ENCODE assay signal across 16 cellular contexts in genomic region chr14:20329355-20329754, GRCh38. TPM values are rescaled to one million over a fixed set of nuclear protein-coding genes. Genes with fewer than 3 reads are reported as not detected.
DNase-seq lines count a peak whose midpoint lies in the region; ATAC-seq and TF ChIP-seq lines count a peak whose summit lies in the region.
"Had no signal": no experiment of that assay in that cellular context is flagged by ENCODE, and none has a peak within 500 bp of the region (broad histone marks: within the 10 kb centered on the region; RNA-seq: fewer than 3 reads in every experiment).

No MANE protein-coding gene starts in this region.

- no peaks in the 10 kb centered on the region for H3K9me3 Mint-ChIP-seq in activated naive CD8-positive, alpha-beta T cell (ENCODE audit: low read depth)
- no peaks in the 10 kb centered on the region for H3K9me3 Mint-ChIP-seq in activated naive CD8-positive, alpha-beta T cell treated with anti-CD3 and anti-CD28 coated beads for 36 hours
- H3K9me3 Mint-ChIP-seq in WTC11 (no peaks in the 10 kb centered on the region), neural crest cell (no peaks in the 10 kb centered on the region)

- peak overlapping the region; percentile 5 for H3K27ac Mint-ChIP-seq in activated naive CD8-positive, alpha-beta T cell
- H3K27ac Mint-ChIP-seq in activated naive CD8-positive, alpha-beta T cell treated with anti-CD3 and anti-CD28 coated beads for 36 hours = no peak overlapping the region
- H3K27ac Mint-ChIP-seq in WTC11 (0 out of 2 replicates have a peak overlapping the region, but pooled peaks have one; percentile 78), neural crest cell (ENCODE audit: unreplicated experiment) (no peak overlapping the region)

- peaks cover 7% of the 10 kb centered on the region for H3K36me3 Mint-ChIP-seq in activated naive CD8-positive, alpha-beta T cell
- H3K36me3 Mint-ChIP-seq in activated naive CD8-positive, alpha-beta T cell treated with anti-CD3 and anti-CD28 coated beads for 36 hours = peaks cover 36% of the 10 kb centered on the region
- H3K36me3 Mint-ChIP-seq in WTC11 (peaks cover 53% of the 10 kb centered on the region), neural crest cell (ENCODE audit: low read depth) (peaks cover 10% of the 10 kb centered on the region)

- TF ChIP-seq CTCF in WTC11 (IDR thresholded peaks at IDR 0.05) (no peak), neural crest cell (conservative IDR thresholded peaks at IDR 0.05) (no peak), breast epithelium (IDR thresholded peaks at IDR 0.05) (no peak)

- H3K4me1 Mint-ChIP-seq in activated naive CD8-positive, alpha-beta T cell (ENCODE audit: low read depth) = peaks cover 42% of the 10 kb centered on the region
- peaks cover 39% of the 10 kb centered on the region for H3K4me1 Mint-ChIP-seq in activated naive CD8-positive, alpha-beta T cell treated with anti-CD3 and anti-CD28 coated beads for 36 hours
- H3K4me1 Mint-ChIP-seq in WTC11 = peaks cover 32% of the 10 kb centered on the region
- peaks cover 51% of the 10 kb centered on the region for H3K4me1 Mint-ChIP-seq in neural crest cell

- POLR2A ChIA-PET in WTC11 (lab: Charles Lee) = interaction anchor here (0.7 to 3.4 kb wide), 2 partner anchors 13 to 249 kb away, joined by 4 to 34 read pairs; partner anchors contain the start of gene PARP2

- ATAC-seq in WTC11 (no peak), GM19351 (IDR thresholded peaks at IDR 0.05; ENCODE audit: unreplicated experiment) (no peak)
- ATAC-seq: A549, Panc1, Right ventricle myocardium inferior had no signal

- peak overlapping the region; percentile 43 for H3K27ac ChIP-seq in HUES48 (ENCODE audit: low read depth, low read length)
- H3K27ac ChIP-seq in breast epithelium = no peak overlapping the region
- H3K27ac ChIP-seq: C4-2B had no signal

- 0 out of 2 replicates have a peak overlapping the region, but pooled peaks have one; percentile 10 for H3K9ac ChIP-seq in HUES48 (ENCODE audit: low read depth, low read length)

- TF ChIP-seq POLR2A in breast epithelium (IDR thresholded peaks at IDR 0.05) = no peak

- H3K4me3 Mint-ChIP-seq in activated naive CD8-positive, alpha-beta T cell = no peak overlapping the region
- H3K4me3 Mint-ChIP-seq in activated naive CD8-positive, alpha-beta T cell treated with anti-CD3 and anti-CD28 coated beads for 36 hours = no peak overlapping the region
- H3K4me3 Mint-ChIP-seq in WTC11 (peak overlapping the region; percentile 94; the same call in 1 of the 2 replicates), neural crest cell (peak overlapping the region; percentile 36)

- intact Hi-C loops in breast epithelium (cut with DNase I; ENCODE audit: low total_unique reads) = no loop called here

- H3K9me3 ChIP-seq in HUES48 (ENCODE audit: control insufficient read depth, insufficient read depth, low read length) = no peaks in the 10 kb centered on the region
- H3K9me3 ChIP-seq in breast epithelium = no peaks in the 10 kb centered on the region
- H3K9me3 ChIP-seq: A549 had no signal

- H3K4me3 ChIP-seq in HUES48 (ENCODE audit: low read depth, low read length) (no peak overlapping the region), breast epithelium (no peak overlapping the region)
- H3K4me3 ChIP-seq: A549 had no signal

- peaks cover 15% of the 10 kb centered on the region for H3K4me1 ChIP-seq in HUES48 (ENCODE audit: control insufficient read depth, insufficient read depth, low read length)
- no peaks in the 10 kb centered on the region for H3K4me1 ChIP-seq in breast epithelium

- no peaks in the 10 kb centered on the region for H3K27me3 ChIP-seq in HUES48 (ENCODE audit: control insufficient read depth, insufficient read depth, low read length)
- H3K27me3 ChIP-seq in breast epithelium = no peaks in the 10 kb centered on the region

- H3K27me3 Mint-ChIP-seq in activated naive CD8-positive, alpha-beta T cell = no peaks in the 10 kb centered on the region
- no peaks in the 10 kb centered on the region for H3K27me3 Mint-ChIP-seq in activated naive CD8-positive, alpha-beta T cell treated with anti-CD3 and anti-CD28 coated beads for 36 hours
- no peaks in the 10 kb centered on the region for H3K27me3 Mint-ChIP-seq in WTC11 (ENCODE audit: low read depth)
- no peaks in the 10 kb centered on the region for H3K27me3 Mint-ChIP-seq in neural crest cell (ENCODE audit: low read depth)

- CTCF ChIA-PET in WTC11 (lab: Charles Lee) = interaction anchor here (0.7 to 1.8 kb wide), 5 partner anchors 12 to 284 kb away, joined by 3 to 8 read pairs (median 4); partner anchors contain the start of gene PARP2

- DNase-seq in activated naive CD8-positive, alpha-beta T cell treated with anti-CD3 and anti-CD28 coated beads for 36 hours = no peak
- no peak for DNase-seq in WTC11 (ENCODE audit: low spot score)
- no peak for DNase-seq in neural crest cell (ENCODE audit: low read depth, low spot score)
- no peak for DNase-seq in breast epithelium (ENCODE audit: low spot score in 2 of 2)
- DNase-seq in NK-92 (lab: John Stamatoyannopoulos, UW; ENCODE audit: unreplicated experiment) = no peak
- DNase-seq: GF-D8, NCI-H2171, NCI-H446, NCI-H748 treated with DMSO at 0.1 percent for 48 hours had no signal

- H3K36me3 ChIP-seq in HUES48 (ENCODE audit: control insufficient read depth, insufficient read depth, low read length) = peaks cover 66% of the 10 kb centered on the region
- peaks cover 5% of the 10 kb centered on the region for H3K36me3 ChIP-seq in breast epithelium

TF ChIP-seq in WTC11, 78 proteins besides CTCF, POLR2A, EP300 and RAD21 (continues in another document):
- TF ChIP-seq ZNF423 (CRISPR knock-in tag; IDR thresholded peaks at IDR 0.05) (no peak), TEAD1 (CRISPR knock-in tag; IDR thresholded peaks at IDR 0.05) (no peak), JAZF1 (CRISPR knock-in tag; IDR thresholded peaks at IDR 0.05) (no peak), ZNF317 (CRISPR knock-in tag; IDR thresholded peaks at IDR 0.05; ENCODE audit: borderline replicate concordance, low read depth) (no peak), ATF1 (CRISPR knock-in tag; IDR thresholded peaks at IDR 0.05) (no peak), NFATC4 (CRISPR knock-in tag; IDR thresholded peaks at IDR 0.05) (no peak), CBFB (CRISPR knock-in tag; IDR thresholded peaks at IDR 0.05; ENCODE audit: low read depth) (no peak), ETV6 (CRISPR knock-in tag; IDR thresholded peaks at IDR 0.05) (no peak), KAT7 (CRISPR knock-in tag; IDR thresholded peaks at IDR 0.05; ENCODE audit: borderline replicate concordance) (no peak), ZNF138 (CRISPR knock-in tag; conservative IDR thresholded peaks at IDR 0.05) (no peak), NR1H2 (CRISPR knock-in tag; IDR thresholded peaks at IDR 0.05) (no peak), MAX (CRISPR knock-in tag; IDR thresholded peaks at IDR 0.05) (no peak), ZBTB43 (CRISPR knock-in tag; IDR thresholded peaks at IDR 0.05) (no peak), TCF7 (CRISPR knock-in tag; IDR thresholded peaks at IDR 0.05; ENCODE audit: low read depth) (no peak), USF2 (CRISPR knock-in tag; IDR thresholded peaks at IDR 0.05) (no peak)

RNA-seq across cellular contexts. Expression of gene CCNB1IP1, which starts 3.7 kb away (rescaled TPM):
- total RNA-seq in activated naive CD8-positive, alpha-beta T cell treated with anti-CD3 and anti-CD28 coated beads for 36 hours = 10 to 100 TPM; 70.5 to 73.1 TPM
- total RNA-seq in WTC11 (2021) = 149 to 155 TPM (median 151 TPM) in 3 replicates
- total RNA-seq in neural crest cell = 127 and 132 TPM in 2 replicates
- 10 to 100 TPM; 65.8 to 78.3 (median 65.9) TPM for total RNA-seq in breast epithelium

RNA-seq across cellular contexts. Expression of gene PARP2, which starts 14.1 kb away (rescaled TPM):
- 10 to 100 TPM; 42.9 to 46.5 TPM for total RNA-seq in activated naive CD8-positive, alpha-beta T cell treated with anti-CD3 and anti-CD28 coated beads for 36 hours
- total RNA-seq in WTC11 (2021) (34.5 to 37.1 TPM (median 36.8 TPM) in 3 replicates), neural crest cell (50.7 and 53.2 TPM in 2 replicates), breast epithelium (10 to 100 TPM; 14.7 to 20.0 (median 17.9) TPM)

RNA-seq across cellular contexts. Expression of gene TTC5, which starts 23.6 kb away (rescaled TPM):
- 10 to 100 TPM; 27.5 to 27.7 TPM for total RNA-seq in activated naive CD8-positive, alpha-beta T cell treated with anti-CD3 and anti-CD28 coated beads for 36 hours
- total RNA-seq in WTC11 (2021) (15.9 to 19.2 TPM (median 18.1 TPM) in 3 replicates), neural crest cell (25.6 and 25.8 TPM in 2 replicates), breast epithelium (10 to 100 TPM; 10.1 to 21.0 (median 16.2) TPM)

Comparison
In these comparisons a context has a peak if more than half of its experiments do, and no peak if none do; other contexts are left out.
1. H3K27ac Mint-ChIP-seq: peak in activated naive CD8-positive, alpha-beta T cell (single experiment) and WTC11 (single experiment); none in activated naive CD8-positive, alpha-beta T cell treated with anti-CD3 and anti-CD28 coated beads for 36 hours (single experiment) and neural crest cell (single experiment).
2. H3K4me3 Mint-ChIP-seq: peak in WTC11 (single experiment) and neural crest cell (single experiment); none in activated naive CD8-positive, alpha-beta T cell (single experiment) and activated naive CD8-positive, alpha-beta T cell treated with anti-CD3 and anti-CD28 coated beads for 36 hours (single experiment).